In the genomic region with DNA sequence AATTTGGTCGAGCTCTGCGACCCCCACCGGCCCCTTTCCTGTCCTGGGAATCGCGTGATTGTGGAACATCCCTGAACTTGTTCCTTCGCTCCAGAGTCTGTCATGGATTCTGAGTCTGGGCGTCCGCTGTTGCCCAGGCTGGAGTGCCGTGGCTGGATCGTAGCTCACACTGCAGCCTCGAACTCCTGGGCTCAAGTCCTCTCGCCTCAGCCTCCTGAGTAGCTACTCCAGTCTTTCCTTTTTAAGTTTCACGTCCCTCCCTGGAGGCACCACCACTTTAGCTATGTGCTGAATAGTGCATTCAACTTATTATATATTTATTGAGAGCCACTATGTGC, we compare ENCODE assay signal across 2 cellular contexts.
TF ChIP-seq lines count a peak whose summit lies in the region.

No MANE protein-coding gene starts in this region.

TF ChIP-seq in IMR-90, 13 proteins besides CTCF, POLR2A, EP300 and RAD21:
- TF ChIP-seq, protein P1, sequence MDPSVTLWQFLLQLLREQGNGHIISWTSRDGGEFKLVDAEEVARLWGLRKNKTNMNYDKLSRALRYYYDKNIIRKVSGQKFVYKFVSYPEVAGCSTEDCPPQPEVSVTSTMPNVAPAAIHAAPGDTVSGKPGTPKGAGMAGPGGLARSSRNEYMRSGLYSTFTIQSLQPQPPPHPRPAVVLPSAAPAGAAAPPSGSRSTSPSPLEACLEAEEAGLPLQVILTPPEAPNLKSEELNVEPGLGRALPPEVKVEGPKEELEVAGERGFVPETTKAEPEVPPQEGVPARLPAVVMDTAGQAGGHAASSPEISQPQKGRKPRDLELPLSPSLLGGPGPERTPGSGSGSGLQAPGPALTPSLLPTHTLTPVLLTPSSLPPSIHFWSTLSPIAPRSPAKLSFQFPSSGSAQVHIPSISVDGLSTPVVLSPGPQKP (IDR thresholded peaks at IDR 0.05; ENCODE audit: borderline replicate concordance, low read depth, low read length), result no peak
- TF ChIP-seq, protein P2, sequence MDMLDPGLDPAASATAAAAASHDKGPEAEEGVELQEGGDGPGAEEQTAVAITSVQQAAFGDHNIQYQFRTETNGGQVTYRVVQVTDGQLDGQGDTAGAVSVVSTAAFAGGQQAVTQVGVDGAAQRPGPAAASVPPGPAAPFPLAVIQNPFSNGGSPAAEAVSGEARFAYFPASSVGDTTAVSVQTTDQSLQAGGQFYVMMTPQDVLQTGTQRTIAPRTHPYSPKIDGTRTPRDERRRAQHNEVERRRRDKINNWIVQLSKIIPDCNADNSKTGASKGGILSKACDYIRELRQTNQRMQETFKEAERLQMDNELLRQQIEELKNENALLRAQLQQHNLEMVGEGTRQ (IDR thresholded peaks at IDR 0.05; ENCODE audit: low read depth, low read length), result no peak
- no peak for TF ChIP-seq SMC3 (IDR thresholded peaks at IDR 0.05; ENCODE audit: low read depth, low read length)
- TF ChIP-seq RCOR1 (IDR thresholded peaks at IDR 0.05; ENCODE audit: insufficient replicate concordance, low read length), result no peak
- no peak for TF ChIP-seq MAZ (IDR thresholded peaks at IDR 0.05; ENCODE audit: borderline replicate concordance, low read depth, low read length)
- TF ChIP-seq CEBPB (IDR thresholded peaks at IDR 0.05; ENCODE audit: low read depth, low read length), result no peak
- no peak for TF ChIP-seq CHD1 (IDR thresholded peaks at IDR 0.05; ENCODE audit: low read depth, low read length)
- no peak for TF ChIP-seq NFE2L2 (IDR thresholded peaks at IDR 0.05; ENCODE audit: low read depth, low read length)
- no peak for TF ChIP-seq RFX5 (IDR thresholded peaks at IDR 0.05; ENCODE audit: low read depth, low read length)
- TF ChIP-seq FOS (IDR thresholded peaks at IDR 0.05; ENCODE audit: low read depth, low read length), result no peak
- no peak for TF ChIP-seq MAFK (IDR thresholded peaks at IDR 0.05; ENCODE audit: low read depth, low read length)
- no peak for TF ChIP-seq BHLHE40 (IDR thresholded peaks at IDR 0.05; ENCODE audit: low read depth, low read length)
- no peak for TF ChIP-seq MXI1 (IDR thresholded peaks at IDR 0.05; ENCODE audit: borderline replicate concordance, low read depth, low read length)

TF ChIP-seq in liver, 16 proteins besides CTCF, POLR2A, EP300 and RAD21:
- TF ChIP-seq RXRA (IDR thresholded peaks at IDR 0.05), result no peak
- TF ChIP-seq, protein P3, sequence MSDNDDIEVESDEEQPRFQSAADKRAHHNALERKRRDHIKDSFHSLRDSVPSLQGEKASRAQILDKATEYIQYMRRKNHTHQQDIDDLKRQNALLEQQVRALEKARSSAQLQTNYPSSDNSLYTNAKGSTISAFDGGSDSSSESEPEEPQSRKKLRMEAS (IDR thresholded peaks at IDR 0.05), result no peak
- no peak for TF ChIP-seq EGR1 (IDR thresholded peaks at IDR 0.05; ENCODE audit: low read depth in 2 of 2)
- no peak for TF ChIP-seq JUND (IDR thresholded peaks at IDR 0.05)
- TF ChIP-seq, protein P4, sequence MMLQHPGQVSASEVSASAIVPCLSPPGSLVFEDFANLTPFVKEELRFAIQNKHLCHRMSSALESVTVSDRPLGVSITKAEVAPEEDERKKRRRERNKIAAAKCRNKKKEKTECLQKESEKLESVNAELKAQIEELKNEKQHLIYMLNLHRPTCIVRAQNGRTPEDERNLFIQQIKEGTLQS (IDR thresholded peaks at IDR 0.05), result no peak
- TF ChIP-seq HNF4G (IDR thresholded peaks at IDR 0.05), result no peak
- TF ChIP-seq HNF4A (conservative IDR thresholded peaks at IDR 0.05), result no peak
- TF ChIP-seq NR2F2 (IDR thresholded peaks at IDR 0.05), result no peak
- TF ChIP-seq FOXA1 (IDR thresholded peaks at IDR 0.05), result no peak
- TF ChIP-seq, protein P5, sequence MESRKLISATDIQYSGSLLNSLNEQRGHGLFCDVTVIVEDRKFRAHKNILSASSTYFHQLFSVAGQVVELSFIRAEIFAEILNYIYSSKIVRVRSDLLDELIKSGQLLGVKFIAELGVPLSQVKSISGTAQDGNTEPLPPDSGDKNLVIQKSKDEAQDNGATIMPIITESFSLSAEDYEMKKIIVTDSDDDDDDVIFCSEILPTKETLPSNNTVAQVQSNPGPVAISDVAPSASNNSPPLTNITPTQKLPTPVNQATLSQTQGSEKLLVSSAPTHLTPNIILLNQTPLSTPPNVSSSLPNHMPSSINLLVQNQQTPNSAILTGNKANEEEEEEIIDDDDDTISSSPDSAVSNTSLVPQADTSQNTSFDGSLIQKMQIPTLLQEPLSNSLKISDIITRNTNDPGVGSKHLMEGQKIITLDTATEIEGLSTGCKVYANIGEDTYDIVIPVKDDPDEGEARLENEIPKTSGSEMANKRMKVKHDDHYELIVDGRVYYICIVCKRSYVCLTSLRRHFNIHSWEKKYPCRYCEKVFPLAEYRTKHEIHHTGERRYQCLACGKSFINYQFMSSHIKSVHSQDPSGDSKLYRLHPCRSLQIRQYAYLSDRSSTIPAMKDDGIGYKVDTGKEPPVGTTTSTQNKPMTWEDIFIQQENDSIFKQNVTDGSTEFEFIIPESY (IDR thresholded peaks at IDR 0.05), result no peak
- TF ChIP-seq TAF1 (conservative IDR thresholded peaks at IDR 0.05), result no peak
- no peak for TF ChIP-seq GABPA (IDR thresholded peaks at IDR 0.05 in 1 of 2, conservative IDR thresholded peaks at IDR 0.05 in 1 of 2)
